9 cellular contexts compared by ENCODE assay signal in the genomic region with DNA sequence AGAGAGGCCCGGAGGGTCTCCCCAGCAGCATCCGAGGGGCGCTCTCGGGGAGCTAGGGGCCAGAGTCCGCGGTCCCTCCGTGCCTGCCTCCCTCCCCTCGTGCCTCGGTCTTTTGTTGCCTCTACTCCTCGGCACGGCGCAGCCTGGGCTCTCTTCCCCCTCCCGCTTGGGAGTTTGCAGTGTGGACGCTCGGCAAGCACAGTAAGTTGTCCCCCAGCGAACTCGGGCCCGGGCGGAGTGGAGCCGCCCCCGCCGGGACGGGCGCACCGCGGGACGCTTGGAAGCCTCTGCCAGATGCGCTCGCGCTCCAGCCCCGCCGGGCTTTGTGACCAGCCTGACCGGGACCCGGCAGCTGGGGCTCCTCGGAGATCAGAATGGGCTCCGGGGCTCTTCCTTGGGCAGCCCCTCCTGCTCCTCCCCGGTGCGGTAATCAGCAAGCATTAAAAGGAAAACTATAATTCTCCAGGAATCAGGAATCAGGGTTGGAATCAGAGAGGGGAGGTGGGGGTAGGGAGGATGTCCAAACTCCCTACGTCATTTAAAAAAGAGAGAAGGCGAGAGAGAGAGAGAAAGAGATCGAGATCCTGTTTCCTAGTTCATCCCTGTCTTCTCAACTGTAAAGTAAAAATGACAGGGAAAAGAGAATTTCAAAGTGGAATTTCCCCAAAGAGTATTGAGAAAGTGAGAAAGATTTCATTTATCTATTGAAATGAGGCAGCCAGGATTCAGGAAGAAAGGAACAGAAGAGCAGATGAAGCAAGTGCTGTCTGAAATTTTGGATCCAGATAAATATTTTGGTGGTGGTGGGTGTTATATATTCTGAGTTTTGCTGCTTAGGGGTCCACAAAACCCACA. TPM values are rescaled to one million over a fixed set of nuclear protein-coding genes. Genes with fewer than 3 reads are reported as not detected.
DNase-seq lines count a peak whose midpoint lies in the region; ATAC-seq and TF ChIP-seq lines count a peak whose summit lies in the region.
"Had no signal": no experiment of that assay in that cellular context is flagged by ENCODE, and none has a peak within 500 bp of the region (broad histone marks: within the 10 kb centered on the region; RNA-seq: fewer than 3 reads in every experiment).

No MANE protein-coding gene starts in this region.

- H3K4me3 ChIP-seq in GM12864 (ENCODE audit: low read depth, low read length) (peak overlapping the region; percentile 26), HUES64 (ENCODE audit: low read length) (peak overlapping the region; percentile 94), endodermal cell (ENCODE audit: low read length) (peak overlapping the region; percentile 86), muscle layer of colon (ENCODE audit: low read depth in 1 of 2, low read length in 2 of 2) (peak overlapping the region; percentile 29 to 31), aorta (ENCODE audit: low read length in 2 of 2) (peak overlapping the region in 1 of 2 donors; percentile 42)

- H3K27ac Mint-ChIP-seq in endodermal cell, result no peak overlapping the region

- H3K4me1 ChIP-seq in HUES64 (ENCODE audit: insufficient read depth, low read length) (peaks cover 28% of the 10 kb centered on the region), endodermal cell (ENCODE audit: control insufficient read depth, insufficient read depth, low read length) (peaks cover 10% of the 10 kb centered on the region), muscle layer of colon (ENCODE audit: insufficient read depth, low read length) (no peaks in the 10 kb centered on the region), aorta (ENCODE audit: control insufficient read depth in 1 of 2, insufficient read depth in 2 of 2, low read length in 2 of 2) (no peaks in the 10 kb centered on the region)

- H3K36me3 ChIP-seq in HUES64 (ENCODE audit: insufficient read depth, low read length) (no peaks in the 10 kb centered on the region), endodermal cell (ENCODE audit: control insufficient read depth, insufficient read depth, low read length) (no peaks in the 10 kb centered on the region), muscle layer of colon (ENCODE audit: insufficient read depth, low read length) (no peaks in the 10 kb centered on the region), aorta (ENCODE audit: control insufficient read depth in 1 of 2, insufficient read depth in 2 of 2, low read length in 1 of 2) (no peaks in the 10 kb centered on the region)

- WGBS in HUES64, result under 1% methylated on average over 41 of the region's 41 CpGs
- WGBS in endodermal cell (ENCODE audit: insufficient coverage in 1 of 2, insufficient read length in 1 of 2), 2 experiments, result 1 to 4% methylated on average over 12 to 40 of the region's 41 CpGs
- 3 to 4% methylated on average over 39 to 41 of the region's 41 CpGs for WGBS in aorta, 2 donors

- H3K4me3 Mint-ChIP-seq in endodermal cell, result peak overlapping the region; percentile 72

- H3K27ac ChIP-seq in HUES64 (ENCODE audit: low read depth, low read length), result peak overlapping the region; percentile 69
- H3K27ac ChIP-seq in endodermal cell (ENCODE audit: low read depth, low read length), result peak overlapping the region; percentile 97
- H3K27ac ChIP-seq in muscle layer of colon (ENCODE audit: low read depth, low read length), result no peak overlapping the region
- no peak overlapping the region for H3K27ac ChIP-seq in aorta (ENCODE audit: low read depth in 1 of 2, low read length in 2 of 2)
- H3K27ac ChIP-seq: epithelial cell of prostate had no signal

- no peaks in the 10 kb centered on the region for H3K9me3 Mint-ChIP-seq in endodermal cell

- TF ChIP-seq CTCF in GM12864 (IDR thresholded peaks at IDR 0.05; ENCODE audit: low read depth, low read length, missing control alignments) (no peak), endodermal cell (conservative IDR thresholded peaks at IDR 0.05) (no peak)

- intact Hi-C loops in aorta (cut with DNase I), result no loop called here

- DNase-seq in GM12864 (ENCODE audit: low read depth) (no peak), endodermal cell (peak; percentile 85), aorta (peak; percentile 44 to 78), SKM-1 treated with dmso at 0.1 percent for 144 hours (lab: John Stamatoyannopoulos, UW; ENCODE audit: unreplicated experiment) (no peak), NCI-H187 treated with DMSO at 0.1 percent for 48 hours (lab: John Stamatoyannopoulos, UW) (no peak)
- DNase-seq in effector CD8-positive, alpha-beta T cell (lab: John Stamatoyannopoulos, UW), result no peak

- peaks cover 45% of the 10 kb centered on the region for H3K4me1 Mint-ChIP-seq in endodermal cell

- H3K36me3 Mint-ChIP-seq in endodermal cell (ENCODE audit: low read depth), result no peaks in the 10 kb centered on the region

- H3K27me3 Mint-ChIP-seq in endodermal cell (ENCODE audit: insufficient read depth), result peaks cover 54% of the 10 kb centered on the region

- no peak for ATAC-seq in aorta (ENCODE audit: low FRiP score)

- H3K9me3 ChIP-seq in HUES64 (ENCODE audit: insufficient read depth, low read depth, low read length) (no peaks in the 10 kb centered on the region), endodermal cell (ENCODE audit: control insufficient read depth, low read length) (no peaks in the 10 kb centered on the region), muscle layer of colon (ENCODE audit: low read length) (no peaks in the 10 kb centered on the region), aorta (ENCODE audit: control insufficient read depth, low read length) (no peaks in the 10 kb centered on the region)

- peaks cover 48% of the 10 kb centered on the region for H3K27me3 ChIP-seq in HUES64 (ENCODE audit: insufficient read depth, low read length)
- H3K27me3 ChIP-seq in endodermal cell (ENCODE audit: control insufficient read depth, insufficient read depth, low read length, poor library complexity, severe bottlenecking), result peaks cover 35% of the 10 kb centered on the region
- H3K27me3 ChIP-seq in muscle layer of colon (ENCODE audit: control insufficient read depth in 1 of 2, insufficient read depth in 2 of 2, low read length in 2 of 2), result peaks cover 39 to 40% of the 10 kb centered on the region in 2 donors
- H3K27me3 ChIP-seq in aorta (ENCODE audit: control insufficient read depth in 1 of 2, insufficient read depth in 2 of 2, low read length in 1 of 2), result no peaks in the 10 kb centered on the region

- peak overlapping the region; percentile 93 for H3K9ac ChIP-seq in HUES64 (ENCODE audit: low read depth, low read length)
- H3K9ac ChIP-seq in endodermal cell (ENCODE audit: extremely low read depth, low read length, poor library complexity, severe bottlenecking), result peak overlapping the region; percentile 81
- no peak overlapping the region for H3K9ac ChIP-seq in muscle layer of colon (ENCODE audit: low read length)

RNA-seq across cellular contexts. Expression of a gene that starts 0.8 kb away (rescaled TPM):
- polyA plus RNA-seq in HUES64 (2013, experiment 1 of 2), result 5.3 TPM
- 6.1 TPM for polyA plus RNA-seq in HUES64 (2013, experiment 2 of 2)
- total RNA-seq in endodermal cell (1 to 10 TPM; 4.7 to 7.3 TPM), aorta (under 1 TPM; 0.06 to 0.15 TPM)
- 8.8 TPM for polyA plus RNA-seq in endodermal cell (2013, experiment 1 of 2)
- 9.9 TPM for polyA plus RNA-seq in endodermal cell (2013, experiment 2 of 2)
- polyA plus RNA-seq in aorta, result under 1 TPM in 1 of 2 donors, not detected in 1; 0.03 TPM

Comparison
In these comparisons a context has a peak if more than half of its experiments do, and no peak if none do; other contexts are left out.
1. DNase-seq: peak in endodermal cell (single experiment) and aorta (2 of 2); none in GM12864 (single experiment), SKM-1 treated with dmso at 0.1 percent for 144 hours (single experiment), effector CD8-positive, alpha-beta T cell (single experiment) and NCI-H187 treated with DMSO at 0.1 percent for 48 hours (single experiment).
2. H3K27ac ChIP-seq: peak in HUES64 (single experiment) and endodermal cell (single experiment); none in muscle layer of colon (single experiment) and aorta (0 of 2).
3. RNA of a gene that starts 0.8 kb away (total RNA-seq): 4.7 to 7.3 TPM in endodermal cell; 0.06 to 0.15 TPM in aorta; every median in the first group is over 4 times any median in the second.